In genomic region chr22:46769191-46769675, GRCh38 we compare ENCODE assay signal across 8 cellular contexts. TPM values are rescaled to one million over a fixed set of nuclear protein-coding genes. Genes with fewer than 3 reads are reported as not detected.
A peak's percentile ranks its signal among the peaks of the same experiment; 100 is the strongest.
DNase-seq lines count a peak whose midpoint lies in the region; ATAC-seq and TF ChIP-seq lines count a peak whose summit lies in the region.

No MANE protein-coding gene starts in this region.

- POLR2A ChIA-PET in activated CD4-positive, alpha-beta T cell treated with anti-CD3 and anti-CD28 coated beads for 36 hours (lab: Charles Lee), result no interaction called here
- POLR2A ChIA-PET in Panc1 (lab: Charles Lee), result no interaction called here

- H3K9me3 Mint-ChIP-seq in activated CD4-positive, alpha-beta T cell treated with anti-CD3 and anti-CD28 coated beads for 36 hours (ENCODE audit: low read depth), result no peaks in the 10 kb centered on the region

- TF ChIP-seq EP300 in stomach (IDR thresholded peaks at IDR 0.05), result no peak

- 52 to 68% (median 63%) methylated on average over 14 to 17 of the region's 17 CpGs for WGBS in heart left ventricle, 4 donors
- WGBS in stomach, 5 donors, result 54 to 78% (median 56%) methylated on average over 17 of the region's 17 CpGs

- peaks cover 21% of the 10 kb centered on the region for H3K36me3 Mint-ChIP-seq in activated CD4-positive, alpha-beta T cell treated with anti-CD3 and anti-CD28 coated beads for 36 hours (ENCODE audit: low read depth)

- peaks cover 26% of the 10 kb centered on the region for H3K4me1 ChIP-seq in Panc1 (ENCODE audit: control insufficient read depth, insufficient read depth, low read length)
- peaks cover 6 to 80% (median 46%) of the 10 kb centered on the region in 12 donors for H3K4me1 ChIP-seq in heart left ventricle
- peaks cover 30 to 84% (median 74%) of the 10 kb centered on the region in 4 donors for H3K4me1 ChIP-seq in stomach

- CTCF ChIA-PET in activated CD4-positive, alpha-beta T cell treated with anti-CD3 and anti-CD28 coated beads for 36 hours (lab: Charles Lee), result interaction anchor here (1.0 to 3.4 kb wide), 3 partner anchors 11 to 34 kb away, joined by 3 to 10 read pairs (median 6); no protein-coding TSS in a partner anchor
- CTCF ChIA-PET in Panc1 (lab: Charles Lee), result interaction anchor here (0.6 kb wide), 1 partner anchor 34 kb away, joined by 4 read pairs; no protein-coding TSS in a partner anchor

- no peaks in the 10 kb centered on the region for H3K27me3 ChIP-seq in Panc1 (ENCODE audit: control insufficient read depth, insufficient read depth, low read length)
- H3K27me3 ChIP-seq in heart left ventricle, result no peaks in the 10 kb centered on the region
- no peaks in the 10 kb centered on the region for H3K27me3 ChIP-seq in stomach

- no peak for DNase-seq in activated CD4-positive, alpha-beta T cell treated with anti-CD3 and anti-CD28 coated beads for 36 hours
- no peak for DNase-seq in activated CD4-positive, alpha-beta T cell treated with anti-CD3 and anti-CD28 coated beads for 1 hour
- DNase-seq in Panc1 (ENCODE audit: low read depth, low spot score), result no peak
- DNase-seq in heart left ventricle, result peak in 1 of 5 donors; percentile 64
- peak; percentile 58 for DNase-seq in stomach
- no peak for DNase-seq in superior temporal gyrus (ENCODE audit: extremely low spot score)
- no peak for DNase-seq in kidney glomerular epithelial cell (lab: John Stamatoyannopoulos, UW)

- H3K27me3 Mint-ChIP-seq in activated CD4-positive, alpha-beta T cell treated with anti-CD3 and anti-CD28 coated beads for 36 hours, result no peaks in the 10 kb centered on the region

- H3K4me3 ChIP-seq in Panc1 (ENCODE audit: low read depth in 2 of 2, low read length in 2 of 2) (no peak overlapping the region), heart left ventricle (no peak overlapping the region), stomach (no peak overlapping the region)

- ATAC-seq in activated CD4-positive, alpha-beta T cell treated with anti-CD3 and anti-CD28 coated beads for 36 hours, result no peak
- ATAC-seq in Panc1, result no peak
- peak; percentile 51 to 62 (median 54) for ATAC-seq in heart left ventricle
- no peak for ATAC-seq in GM21390 (IDR thresholded peaks at IDR 0.05; ENCODE audit: unreplicated experiment)

- in situ Hi-C loops in Panc1 (cut with HindIII; ENCODE audit: low pct_unique_long_range_greater_than_20kb, low sequenced_read_pairs), result no loop called here

- H3K9me3 ChIP-seq in Panc1 (ENCODE audit: control insufficient read depth, insufficient read depth, low read depth, low read length) (no peaks in the 10 kb centered on the region), heart left ventricle (no peaks in the 10 kb centered on the region), stomach (no peaks in the 10 kb centered on the region)

- BruUV-seq in Panc1 (replicated peaks; lab: Mats Ljungman, UMichigan), result no TSS peak

- TF ChIP-seq POLR2A in heart left ventricle (IDR thresholded peaks at IDR 0.05), result no peak
- no peak for TF ChIP-seq POLR2A in stomach (IDR thresholded peaks at IDR 0.05)

- intact Hi-C loops in activated CD4-positive, alpha-beta T cell treated with anti-CD3 and anti-CD28 coated beads for 36 hours (cut with DNase I, micrococcal nuclease), result no loop called here
- intact Hi-C loops in Panc1 (cut with micrococcal nuclease; ENCODE audit: unreplicated experiment) (no loop called here), heart left ventricle (cut with DNase I) (no loop called here), stomach (cut with DNase I; ENCODE audit: low total_unique reads) (no loop called here)

- H3K4me1 Mint-ChIP-seq in activated CD4-positive, alpha-beta T cell treated with anti-CD3 and anti-CD28 coated beads for 36 hours, result peaks cover 70% of the 10 kb centered on the region

- H3K27ac Mint-ChIP-seq in activated CD4-positive, alpha-beta T cell treated with anti-CD3 and anti-CD28 coated beads for 36 hours, result peak overlapping the region; percentile 86

- H3K36me3 ChIP-seq in Panc1 (ENCODE audit: control insufficient read depth, insufficient read depth, low read length) (no peaks in the 10 kb centered on the region), heart left ventricle (no peaks in the 10 kb centered on the region), stomach (no peaks in the 10 kb centered on the region)

- TF ChIP-seq CTCF in Panc1 (IDR thresholded peaks at IDR 0.05) (no peak), heart left ventricle (IDR thresholded peaks at IDR 0.05) (no peak), stomach (IDR thresholded peaks at IDR 0.05) (no peak)

- peak overlapping the region; percentile 23; the same call in 1 of the 2 replicates for H3K27ac ChIP-seq in Panc1 (ENCODE audit: low read length)
- H3K27ac ChIP-seq in heart left ventricle, result peak overlapping the region in 11 of 12 donors; percentile 45 to 96 (median 69)
- peak overlapping the region; percentile 54 to 74 (median 63) for H3K27ac ChIP-seq in stomach

- H3K4me3 Mint-ChIP-seq in activated CD4-positive, alpha-beta T cell treated with anti-CD3 and anti-CD28 coated beads for 36 hours, result no peak overlapping the region

RNA-seq across cellular contexts. Expression of gene TBC1D22A, which starts 6.8 kb away (rescaled TPM):
- total RNA-seq in activated CD4-positive, alpha-beta T cell treated with anti-CD3 and anti-CD28 coated beads for 36 hours, result 10 to 100 TPM; 36.0 to 38.0 TPM
- total RNA-seq in Panc1 (2021; ENCODE audit: unreplicated experiment) (28.7 TPM), heart left ventricle (10 to 100 TPM; 14.0 to 30.7 (median 18.6) TPM), stomach (10 to 100 TPM; 13.8 to 53.1 (median 47.4) TPM)
- polyA plus RNA-seq in Panc1 (2012; ENCODE audit: insufficient read length), result 35.6 TPM
- polyA plus RNA-seq in heart left ventricle (10 to 100 TPM in 1 of 2 donors, 1 to 10 TPM in 1; 9.4 to 18.9 TPM), stomach (10 to 100 TPM; 13.3 to 22.1 (median 15.5) TPM)

RNA-seq across cellular contexts. Expression of gene CERK, which starts 31.2 kb away (rescaled TPM):
- 10 to 100 TPM; 27.0 to 32.8 TPM for total RNA-seq in activated CD4-positive, alpha-beta T cell treated with anti-CD3 and anti-CD28 coated beads for 36 hours
- total RNA-seq in Panc1 (2021; ENCODE audit: unreplicated experiment) (30.9 TPM), heart left ventricle (100 to 1,000 TPM in 1 of 9 donors, 10 to 100 TPM in 8; 52.6 to 125 (median 72.3) TPM), stomach (10 to 100 TPM; 29.1 to 59.4 (median 42.4) TPM)
- 24.0 TPM for polyA plus RNA-seq in Panc1 (2012; ENCODE audit: insufficient read length)
- polyA plus RNA-seq in heart left ventricle (100 to 1,000 TPM in 1 of 2 donors, 10 to 100 TPM in 1; 17.8 to 114 TPM), stomach (10 to 100 TPM; 12.5 to 29.2 (median 26.0) TPM)

Comparison
In these comparisons a context has a peak if more than half of its experiments do, and no peak if none do; other contexts are left out.
1. ATAC-seq: peak in heart left ventricle (4 of 4); none in activated CD4-positive, alpha-beta T cell treated with anti-CD3 and anti-CD28 coated beads for 36 hours (single experiment), Panc1 (single experiment) and GM21390 (single experiment).
2. Peak in every context shown above with its lines, with median percentiles within 50 percentile points of each other: H3K27ac ChIP-seq.